Comparison of ENCODE assay signal across 10 cellular contexts in genomic region chr5:177469061-177469628, GRCh38. TPM values are rescaled to one million over a fixed set of nuclear protein-coding genes. Genes with fewer than 3 reads are reported as not detected.
DNase-seq lines count a peak whose midpoint lies in the region; ATAC-seq and TF ChIP-seq lines count a peak whose summit lies in the region.
"Had no signal": no experiment of that assay in that cellular context is flagged by ENCODE, and none has a peak within 500 bp of the region (broad histone marks: within the 10 kb centered on the region; RNA-seq: fewer than 3 reads in every experiment).

No MANE protein-coding gene starts in this region.

- ATAC-seq in GM21447 (IDR thresholded peaks at IDR 0.05; ENCODE audit: unreplicated experiment), result no peak
- no peak for ATAC-seq in GM21526 (IDR thresholded peaks at IDR 0.05; ENCODE audit: low FRiP score, unreplicated experiment)

- peak; percentile 63 for DNase-seq in COR-L47 (lab: John Stamatoyannopoulos, UW)
- DNase-seq in NT2/D1 (ENCODE audit: low read depth, low spot score), result no peak
- DNase-seq in esophagus muscularis mucosa (ENCODE audit: extremely low spot score), result no peak
- DNase-seq in occipital lobe (lab: John Stamatoyannopoulos, UW), result peak; percentile 45
- no peak for DNase-seq in NCI-H345 (lab: John Stamatoyannopoulos, UW)
- no peak for DNase-seq in LoVo (ENCODE audit: low spot score)
- DNase-seq: naive B cell, OCI-M1 had no signal

- TF ChIP-seq EP300 in esophagus muscularis mucosa (IDR thresholded peaks at IDR 0.05), result no peak

- H3K27ac ChIP-seq in esophagus muscularis mucosa (replicated peaks in 1 of 4), result peak overlapping the region; percentile 89 to 96 (median 94)

- TF ChIP-seq CTCF in esophagus muscularis mucosa (IDR thresholded peaks at IDR 0.05), result no peak

- H3K9me3 ChIP-seq in NT2/D1 (ENCODE audit: insufficient read depth, low read length) (peaks cover 9% of the 10 kb centered on the region; the same call in 1 of the 2 replicates), esophagus muscularis mucosa (no peaks in the 10 kb centered on the region)

- no peak for TF ChIP-seq POLR2A in esophagus muscularis mucosa (IDR thresholded peaks at IDR 0.05; ENCODE audit: low read depth)

- peak overlapping the region; percentile 71 for H3K9ac ChIP-seq in NT2/D1 (ENCODE audit: insufficient read length, low read depth)

- H3K4me1 ChIP-seq in NT2/D1 (ENCODE audit: insufficient read depth, insufficient read length), result peaks cover 41% of the 10 kb centered on the region
- peaks cover 48 to 60% (median 56%) of the 10 kb centered on the region in 4 donors for H3K4me1 ChIP-seq in esophagus muscularis mucosa

- 63% methylated on average over 8 of the region's 16 CpGs for WGBS in esophagus muscularis mucosa

- H3K36me3 ChIP-seq in NT2/D1 (ENCODE audit: insufficient read depth, insufficient read length, low read length) (peaks cover 72% of the 10 kb centered on the region), esophagus muscularis mucosa (peaks cover 11 to 45% (median 43%) of the 10 kb centered on the region in 4 donors)

- H3K27me3 ChIP-seq in NT2/D1 (ENCODE audit: insufficient read depth, insufficient read length) (no peaks in the 10 kb centered on the region), esophagus muscularis mucosa (no peaks in the 10 kb centered on the region)

- intact Hi-C loops in esophagus muscularis mucosa (cut with DNase I), result no loop called here

- H3K4me3 ChIP-seq in NT2/D1 (ENCODE audit: insufficient read length, low read depth), result no peak overlapping the region
- no peak overlapping the region for H3K4me3 ChIP-seq in esophagus muscularis mucosa

RNA-seq across cellular contexts. Expression of gene DBN1, which starts 4.3 kb away (rescaled TPM):
- total RNA-seq in esophagus muscularis mucosa, result 100 to 1,000 TPM in 3 of 4 donors, 10 to 100 TPM in 1; 92.2 to 160 (median 130) TPM
- total RNA-seq in occipital lobe, result 170 TPM

RNA-seq across cellular contexts. Expression of gene PRR7, which starts 22.5 kb away (rescaled TPM):
- 1 to 10 TPM in 2 of 4 donors, under 1 TPM in 2; 0.42 to 2.5 (median 1.6) TPM for total RNA-seq in esophagus muscularis mucosa
- 11.7 TPM for total RNA-seq in occipital lobe

RNA-seq across cellular contexts. Expression of gene PDLIM7, which starts 28.3 kb away (rescaled TPM):
- total RNA-seq in esophagus muscularis mucosa (1,000 to 10,000 TPM in 1 of 4 donors, 100 to 1,000 TPM in 3; 316 to 1,085 (median 575) TPM), occipital lobe (7.8 TPM)

RNA-seq across cellular contexts. Expression of gene DOK3, which starts 40.5 kb away (rescaled TPM):
- 10 to 100 TPM in 1 of 4 donors, 1 to 10 TPM in 3; 6.7 to 15.2 (median 7.5) TPM for total RNA-seq in esophagus muscularis mucosa
- total RNA-seq in occipital lobe, result 3.0 TPM

RNA-seq across cellular contexts. Expression of gene GRK6, which starts 42.7 kb away (rescaled TPM):
- total RNA-seq in esophagus muscularis mucosa, result 10 to 100 TPM; 29.1 to 44.7 (median 36.3) TPM
- 14.0 TPM for total RNA-seq in occipital lobe

Comparison
In these comparisons a context has a peak if more than half of its experiments do, and no peak if none do; other contexts are left out.
1. DNase-seq: peak in COR-L47 (single experiment) and occipital lobe (single experiment); none in NT2/D1 (single experiment), esophagus muscularis mucosa (single experiment), NCI-H345 (single experiment) and LoVo (single experiment).
2. RNA of gene PDLIM7, which starts 28.3 kb away (total RNA-seq): 316 to 1,085 TPM in esophagus muscularis mucosa; 7.8 TPM in occipital lobe (single experiment); every median in the first group is over 10 times any median in the second.